In the genomic region with DNA sequence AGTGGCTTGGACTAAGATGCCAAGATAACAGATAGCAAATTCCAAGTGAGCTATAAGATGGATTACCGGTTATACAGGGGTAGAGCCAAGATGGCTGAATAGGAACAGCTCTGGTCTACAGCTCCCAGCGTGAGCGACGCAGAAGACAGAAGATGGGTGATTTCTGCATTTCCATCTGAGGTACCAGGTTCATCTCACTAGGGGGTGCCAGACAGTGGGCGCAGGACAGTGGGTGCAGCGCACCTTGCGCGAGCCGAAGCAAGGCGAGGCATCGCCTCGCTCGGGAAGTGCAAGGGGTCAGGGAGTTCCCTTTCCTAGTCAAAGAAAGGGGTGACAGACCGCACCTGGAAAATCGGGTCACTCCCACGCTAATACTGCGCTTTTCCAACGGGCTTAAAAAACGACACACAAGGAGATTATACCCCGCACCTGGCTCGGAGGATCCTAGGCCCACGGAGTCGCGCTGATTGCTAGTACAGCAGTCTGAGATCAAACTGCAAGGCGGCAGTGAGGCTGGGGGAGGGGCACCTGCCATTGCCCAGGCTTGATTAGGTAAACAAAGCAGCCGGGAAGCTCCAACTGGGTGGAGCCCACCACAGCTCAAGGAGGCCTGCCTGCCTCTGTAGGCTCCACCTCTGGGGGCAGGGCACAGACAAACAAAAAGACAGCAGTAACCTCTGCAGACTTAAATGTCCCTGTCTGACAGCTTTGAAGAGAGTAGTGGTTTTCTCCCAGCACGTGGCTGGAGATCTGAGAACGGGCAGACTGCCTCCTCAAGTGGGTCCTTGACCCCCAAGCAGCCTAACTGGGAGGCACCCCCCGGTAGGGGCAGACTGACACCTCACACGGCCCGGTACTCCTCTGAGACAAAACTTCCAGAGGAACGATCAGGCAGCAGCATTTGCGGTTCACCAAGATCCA, we compare ENCODE assay signal across 7 cellular contexts.
DNase-seq lines count a peak whose midpoint lies in the region; TF ChIP-seq lines count a peak whose summit lies in the region.
"Not testable (repeated sequence)": the region's sequence is repeated elsewhere in the genome, so short reads cannot be mapped to it uniquely, and the experiment has no call there.

No MANE protein-coding gene starts in this region.

- H3K4me1 ChIP-seq in ES-I3 (ENCODE audit: insufficient read depth, low read length); iPS-20b (ENCODE audit: insufficient read depth, low read length): not testable (repeated sequence)

- DNase-seq in NCI-H1105 treated with DMSO at 0.1 percent for 48 hours (lab: John Stamatoyannopoulos, UW) (peak; percentile 71), NCI-H526 (lab: John Stamatoyannopoulos, UW) (peak; percentile 42 to 65)
- not testable (repeated sequence) for DNase-seq in T-helper 2 cell treated with Interferon-gamma antibody and Interleukin-4, amounts not matched to agents 5 μg/mL and 100 μg/mL, for 36 hours (ENCODE audit: low spot score); epithelial cell of esophagus (ENCODE audit: low read depth); neural crest cell (ENCODE audit: low read depth, low spot score)

- H3K4me1 Mint-ChIP-seq in T-helper 2 cell treated with Interferon-gamma antibody and Interleukin-4, amounts not matched to agents 5 μg/mL and 100 μg/mL, for 36 hours (ENCODE audit: low read depth), result not testable (repeated sequence)
- H3K4me1 Mint-ChIP-seq in neural crest cell, result peaks cover 15% of the 10 kb centered on the region

- H3K36me3 Mint-ChIP-seq in T-helper 2 cell treated with Interferon-gamma antibody and Interleukin-4, amounts not matched to agents 5 μg/mL and 100 μg/mL, for 36 hours (ENCODE audit: low read depth), result not testable (repeated sequence)
- peaks cover 12% of the 10 kb centered on the region for H3K36me3 Mint-ChIP-seq in neural crest cell (ENCODE audit: low read depth)

- not testable (repeated sequence) for H3K27ac Mint-ChIP-seq in T-helper 2 cell treated with Interferon-gamma antibody and Interleukin-4, amounts not matched to agents 5 μg/mL and 100 μg/mL, for 36 hours
- peak overlapping the region; percentile 89 for H3K27ac Mint-ChIP-seq in neural crest cell (ENCODE audit: unreplicated experiment)

- H3K27me3 ChIP-seq in iPS-20b (ENCODE audit: insufficient read depth, low read length), result not testable (repeated sequence)

- TF ChIP-seq CTCF in epithelial cell of esophagus (IDR thresholded peaks at IDR 0.05; ENCODE audit: insufficient read depth, low read depth, low read length, missing control alignments) (peak; percentile 8), neural crest cell (conservative IDR thresholded peaks at IDR 0.05) (peak; percentile 52)

- H3K27ac ChIP-seq in iPS-20b (ENCODE audit: low read length), result not testable (repeated sequence)

- not testable (repeated sequence) for H3K36me3 ChIP-seq in ES-I3 (ENCODE audit: insufficient read depth, low read length); iPS-20b (ENCODE audit: insufficient read depth, low read depth, low read length)

- peak overlapping the region; percentile 7 for H3K4me3 Mint-ChIP-seq in T-helper 2 cell treated with Interferon-gamma antibody and Interleukin-4, amounts not matched to agents 5 μg/mL and 100 μg/mL, for 36 hours
- H3K4me3 Mint-ChIP-seq in neural crest cell, result peak overlapping the region; percentile 88

- not testable (repeated sequence) for H3K4me3 ChIP-seq in epithelial cell of esophagus (ENCODE audit: low read length)
- peak overlapping the region; percentile 76 for H3K4me3 ChIP-seq in iPS-20b (ENCODE audit: low read length)

- not testable (repeated sequence) for H3K9me3 ChIP-seq in ES-I3 (ENCODE audit: control insufficient read depth, insufficient read depth, low read length); iPS-20b (ENCODE audit: insufficient read depth, low read depth, low read length)

- not testable (repeated sequence) for H3K9me3 Mint-ChIP-seq in T-helper 2 cell treated with Interferon-gamma antibody and Interleukin-4, amounts not matched to agents 5 μg/mL and 100 μg/mL, for 36 hours; neural crest cell

- H3K27me3 Mint-ChIP-seq in T-helper 2 cell treated with Interferon-gamma antibody and Interleukin-4, amounts not matched to agents 5 μg/mL and 100 μg/mL, for 36 hours (ENCODE audit: low read depth); neural crest cell (ENCODE audit: low read depth): not testable (repeated sequence)

- H3K9ac ChIP-seq in ES-I3 (ENCODE audit: low read depth, low read length) (peak overlapping the region; percentile 66), iPS-20b (ENCODE audit: low read depth, low read length) (peak overlapping the region; percentile 73; the same call in 1 of the 2 replicates)
